Comparison of ENCODE assay signal across 15 cellular contexts in genomic region chr18:51852661-51853060, GRCh38.
DNase-seq lines count a peak whose midpoint lies in the region; ATAC-seq and TF ChIP-seq lines count a peak whose summit lies in the region.
"Had no signal": no experiment of that assay in that cellular context is flagged by ENCODE, and none has a peak within 500 bp of the region (broad histone marks: within the 10 kb centered on the region; RNA-seq: fewer than 3 reads in every experiment).

No MANE protein-coding gene starts in this region.

- no peaks in the 10 kb centered on the region for H3K9me3 ChIP-seq in BLaER1
- H3K9me3 ChIP-seq: A549 had no signal

- H3K36me3 Mint-ChIP-seq in activated T-cell treated with anti-CD3 and anti-CD28 coated beads, Interleukin-2, amount 50 U/mL, for 72 hours (ENCODE audit: insufficient read depth in 2 of 2): no peaks in the 10 kb centered on the region
- H3K36me3 Mint-ChIP-seq: CD4-positive, CD25-positive, alpha-beta regulatory T cell had no signal

- no peak overlapping the region for H3K27ac ChIP-seq in BLaER1
- H3K27ac ChIP-seq: A549 had no signal

- DNase-seq in ACHN: peak; percentile 9
- DNase-seq in astrocyte of the cerebellum (ENCODE audit: low read depth): peak; percentile 47
- DNase-seq in left kidney (ENCODE audit: low read depth, low spot score): peak; percentile 62
- no peak for DNase-seq in activated T-cell treated with anti-CD3 and anti-CD28 coated beads, Interleukin-2, amount 50 U/mL, for 72 hours
- no peak for DNase-seq in NCI-H446 treated with DMSO at 0.1 percent for 48 hours (lab: John Stamatoyannopoulos, UW)
- DNase-seq: CD4-positive, CD25-positive, alpha-beta regulatory T cell; DMS153; DMS79 treated with DMSO at 0.1 percent for 48 hours; EL; GOT3; H9 had no signal

- no peaks in the 10 kb centered on the region for H3K4me1 Mint-ChIP-seq in activated T-cell treated with anti-CD3 and anti-CD28 coated beads, Interleukin-2, amount 50 U/mL, for 72 hours (ENCODE audit: low read depth)
- H3K4me1 Mint-ChIP-seq: CD4-positive, CD25-positive, alpha-beta regulatory T cell had no signal

- H3K4me3 ChIP-seq in BLaER1 (no peak overlapping the region), astrocyte of the cerebellum (ENCODE audit: low read depth, low read length) (no peak overlapping the region)
- H3K4me3 ChIP-seq: A549 had no signal

- peaks cover 21% of the 10 kb centered on the region for H3K4me1 ChIP-seq in BLaER1
- H3K4me1 ChIP-seq: A549 had no signal

- no peak for TF ChIP-seq CTCF in astrocyte of the cerebellum (IDR thresholded peaks at IDR 0.05; ENCODE audit: low read depth, low read length, missing control alignments)

- no peak overlapping the region for H3K27ac Mint-ChIP-seq in activated T-cell treated with anti-CD3 and anti-CD28 coated beads, Interleukin-2, amount 50 U/mL, for 72 hours
- H3K27ac Mint-ChIP-seq: CD4-positive, CD25-positive, alpha-beta regulatory T cell; H9 had no signal

- H3K4me3 Mint-ChIP-seq in activated T-cell treated with anti-CD3 and anti-CD28 coated beads, Interleukin-2, amount 50 U/mL, for 72 hours: no peak overlapping the region
- H3K4me3 Mint-ChIP-seq: CD4-positive, CD25-positive, alpha-beta regulatory T cell; H9 had no signal

- in situ Hi-C loops in ACHN (cut with HindIII; ENCODE audit: low pct_ligation_motif_present, low pct_unique_long_range_greater_than_20kb, low sequenced_read_pairs) (no loop called here), astrocyte of the cerebellum (cut with HindIII; ENCODE audit: low sequenced_read_pairs) (no loop called here)

- H3K27me3 ChIP-seq in BLaER1: no peaks in the 10 kb centered on the region

- H3K36me3 ChIP-seq in BLaER1: no peaks in the 10 kb centered on the region

- peaks cover 6 to 12% of the 10 kb centered on the region in 2 donors for H3K9me3 Mint-ChIP-seq in activated T-cell treated with anti-CD3 and anti-CD28 coated beads, Interleukin-2, amount 50 U/mL, for 72 hours
- H3K9me3 Mint-ChIP-seq: H9 had no signal

- no peak overlapping the region for H3K9ac ChIP-seq in BLaER1

- peak overlapping the region; percentile 15 for H3K4me2 ChIP-seq in BLaER1
- H3K4me2 ChIP-seq: A549 had no signal

- no peaks in the 10 kb centered on the region for H3K27me3 Mint-ChIP-seq in activated T-cell treated with anti-CD3 and anti-CD28 coated beads, Interleukin-2, amount 50 U/mL, for 72 hours (ENCODE audit: low read depth)
- H3K27me3 Mint-ChIP-seq: CD4-positive, CD25-positive, alpha-beta regulatory T cell had no signal

- H4K20me1 ChIP-seq in BLaER1: no peaks in the 10 kb centered on the region

- no peak for ATAC-seq in activated T-cell treated with anti-CD3 and anti-CD28 coated beads, Interleukin-2, amount 50 U/mL, for 72 hours (replicated peaks in 1 of 2)
- no peak for ATAC-seq in HG02973 (IDR thresholded peaks at IDR 0.05; ENCODE audit: unreplicated experiment)
- ATAC-seq: A549, HepG2 had no signal

Comparison
In these comparisons a context has a peak if more than half of its experiments do, and no peak if none do; other contexts are left out.
1. DNase-seq: peak in ACHN (single experiment), astrocyte of the cerebellum (single experiment) and left kidney (single experiment); none in activated T-cell treated with anti-CD3 and anti-CD28 coated beads, Interleukin-2, amount 50 U/mL, for 72 hours (0 of 2) and NCI-H446 treated with DMSO at 0.1 percent for 48 hours (single experiment).